ENCODE assay signal across 9 cellular contexts in genomic region chr5:149581931-149582768, GRCh38. TPM values are rescaled to one million over a fixed set of nuclear protein-coding genes. Genes with fewer than 3 reads are reported as not detected.
DNase-seq lines count a peak whose midpoint lies in the region; ATAC-seq and TF ChIP-seq lines count a peak whose summit lies in the region.
"Had no signal": no experiment of that assay in that cellular context is flagged by ENCODE, and none has a peak within 500 bp of the region (broad histone marks: within the 10 kb centered on the region; RNA-seq: fewer than 3 reads in every experiment).

No MANE protein-coding gene starts in this region.

- H2AFZ ChIP-seq in mesenchymal stem cell (ENCODE audit: low read depth, low read length) = no peak overlapping the region

- no peak overlapping the region for H2AK5ac ChIP-seq in mesenchymal stem cell (ENCODE audit: low read length, severe bottlenecking)

- H3K23ac ChIP-seq in mesenchymal stem cell (ENCODE audit: low read length in 2 of 2) = no peak overlapping the region

- no peak overlapping the region for H2BK120ac ChIP-seq in mesenchymal stem cell (ENCODE audit: low read depth, low read length)

- H3K9ac ChIP-seq in duodenal mucosa (ENCODE audit: low read depth in 1 of 2, low read length in 2 of 2) (peak overlapping the region; percentile 76 to 95), mesenchymal stem cell (ENCODE audit: low read length) (peak overlapping the region; percentile 80)

- peak overlapping the region; percentile 78 to 85 for H3K4me3 ChIP-seq in duodenal mucosa (ENCODE audit: low read depth in 1 of 2, low read length in 2 of 2)
- peak overlapping the region in 1 of 2 experiments; percentile 77 for H3K4me3 ChIP-seq in mesenchymal stem cell (ENCODE audit: insufficient read depth in 1 of 2, low read depth in 1 of 2, low read length in 2 of 2)

- ATAC-seq in GM18909 (IDR thresholded peaks at IDR 0.05; ENCODE audit: poor library complexity, unreplicated experiment) (no peak), GM18867 (IDR thresholded peaks at IDR 0.05; ENCODE audit: unreplicated experiment) (no peak), HG03175 (IDR thresholded peaks at IDR 0.05; ENCODE audit: unreplicated experiment) (no peak)

- DNase-seq in NCI-H146 treated with DMSO at 0.1 percent for 48 hours (lab: John Stamatoyannopoulos, UW; ENCODE audit: unreplicated experiment) = peak; percentile 54
- DNase-seq in mesenchymal stem cell = peak; percentile 57
- no peak for DNase-seq in type B pancreatic cell (ENCODE audit: extremely low spot score, unreplicated experiment)

- H3K9me3 Mint-ChIP-seq in type B pancreatic cell = peaks cover 5% of the 10 kb centered on the region
- H3K9me3 Mint-ChIP-seq: dendritic cell treated with granulocyte-macrophage colony-stimulating factor and Interleukin-4, amounts not matched to agents 40 ng/mL and 50 ng/mL, for 4 days had no signal

- peak overlapping the region; percentile 81 for H3K27ac Mint-ChIP-seq in type B pancreatic cell
- H3K27ac Mint-ChIP-seq: dendritic cell treated with granulocyte-macrophage colony-stimulating factor and Interleukin-4, amounts not matched to agents 40 ng/mL and 50 ng/mL, for 4 days had no signal

- H3K4ac ChIP-seq in mesenchymal stem cell (ENCODE audit: low read depth in 1 of 2, low read length in 2 of 2) = no peak overlapping the region

- WGBS in mesenchymal stem cell = 37% methylated on average over 8 of the region's 9 CpGs

- H3K27me3 Mint-ChIP-seq in type B pancreatic cell = peaks cover 7% of the 10 kb centered on the region

- no peak overlapping the region for H4K91ac ChIP-seq in mesenchymal stem cell (ENCODE audit: low read length)

- H3K9me3 ChIP-seq in duodenal mucosa (ENCODE audit: control insufficient read depth in 1 of 2, low read length in 2 of 2) = no peaks in the 10 kb centered on the region
- peaks cover 3% of the 10 kb centered on the region for H3K9me3 ChIP-seq in mesenchymal stem cell (ENCODE audit: control insufficient read depth, low read length)

- peak overlapping the region; percentile 82 for H3K4me3 Mint-ChIP-seq in type B pancreatic cell

- H2BK15ac ChIP-seq in mesenchymal stem cell (ENCODE audit: low read depth, poor library complexity, severe bottlenecking) = no peak overlapping the region

- H4K8ac ChIP-seq in mesenchymal stem cell (ENCODE audit: low read length) = peak overlapping the region; percentile 12

- H3K36me3 ChIP-seq in duodenal mucosa (ENCODE audit: control insufficient read depth in 1 of 2, insufficient read depth in 2 of 2, low read length in 2 of 2) = no peaks in the 10 kb centered on the region
- H3K36me3 ChIP-seq in mesenchymal stem cell (ENCODE audit: control insufficient read depth in 1 of 2, insufficient read depth in 2 of 2, low read depth in 1 of 2, low read length in 2 of 2) = no peaks in the 10 kb centered on the region

- peak overlapping the region; percentile 97 for H3K27ac ChIP-seq in C4-2B
- H3K27ac ChIP-seq in duodenal mucosa (ENCODE audit: low read depth, low read length) = peak overlapping the region; percentile 79
- peak overlapping the region; percentile 96 for H3K27ac ChIP-seq in mesenchymal stem cell (ENCODE audit: low read length, poor library complexity, severe bottlenecking)

- H3K36me3 Mint-ChIP-seq in type B pancreatic cell = peaks cover 4% of the 10 kb centered on the region

- peak overlapping the region; percentile 62 for H3K4me2 ChIP-seq in mesenchymal stem cell (ENCODE audit: low read length, poor library complexity, severe bottlenecking)

- H3K79me1 ChIP-seq in mesenchymal stem cell (replicated peaks; ENCODE audit: low read length, poor library complexity, severe bottlenecking) = peaks cover 4% of the 10 kb centered on the region

- peaks cover 26 to 34% of the 10 kb centered on the region in 2 donors for H3K4me1 ChIP-seq in duodenal mucosa (ENCODE audit: control insufficient read depth in 1 of 2, insufficient read depth in 2 of 2, low read length in 2 of 2)
- peaks cover 9% of the 10 kb centered on the region for H3K4me1 ChIP-seq in mesenchymal stem cell (ENCODE audit: control insufficient read depth, insufficient read depth, low read depth, low read length)

- no peaks in the 10 kb centered on the region for H3K27me3 ChIP-seq in duodenal mucosa (ENCODE audit: control insufficient read depth in 1 of 2, insufficient read depth in 2 of 2, low read length in 2 of 2)
- no peaks in the 10 kb centered on the region for H3K27me3 ChIP-seq in mesenchymal stem cell (ENCODE audit: control insufficient read depth in 1 of 2, insufficient read depth in 1 of 2, low read length in 2 of 2)

- H2BK5ac ChIP-seq in mesenchymal stem cell (ENCODE audit: low read depth, low read length, poor library complexity, severe bottlenecking) = peak overlapping the region; percentile 88

- no peak overlapping the region for H3K14ac ChIP-seq in mesenchymal stem cell (ENCODE audit: low read length in 2 of 2)

- TF ChIP-seq CTCF in C4-2B (conservative IDR thresholded peaks at IDR 0.05) (no peak), type B pancreatic cell (conservative IDR thresholded peaks at IDR 0.05) (no peak)

- H3K4me1 Mint-ChIP-seq in type B pancreatic cell (ENCODE audit: unreplicated experiment) = peaks cover 27% of the 10 kb centered on the region

- H2BK12ac ChIP-seq in mesenchymal stem cell (ENCODE audit: low read length in 2 of 2) = peak overlapping the region in 1 of 2 experiments; percentile 49

- no peak overlapping the region for H3K18ac ChIP-seq in mesenchymal stem cell (ENCODE audit: low read depth in 1 of 2, low read length in 2 of 2)

RNA-seq across cellular contexts. Expression of gene ARHGEF37, which starts 0.9 kb away (rescaled TPM):
- 0.48 TPM for polyA plus RNA-seq in mesenchymal stem cell (2013, experiment 1 of 2)
- polyA plus RNA-seq in mesenchymal stem cell (2013, experiment 2 of 2) = 0.42 TPM
- total RNA-seq in type B pancreatic cell (ENCODE audit: low replicate concordance) = 7.1 and 16.8 TPM in 2 replicates

RNA-seq across cellular contexts. Expression of gene CSNK1A1, which starts 30.9 kb away (rescaled TPM):
- polyA plus RNA-seq in mesenchymal stem cell (2013, experiment 1 of 2) = 211 TPM
- 208 TPM for polyA plus RNA-seq in mesenchymal stem cell (2013, experiment 2 of 2)
- 224 and 294 TPM in 2 replicates for total RNA-seq in type B pancreatic cell (ENCODE audit: low replicate concordance)
